ENCODE assay signal across 9 cellular contexts in genomic region chr10:83603708-83604107, GRCh38.
DNase-seq lines count a peak whose midpoint lies in the region; ATAC-seq and TF ChIP-seq lines count a peak whose summit lies in the region.
"Had no signal": no experiment of that assay in that cellular context is flagged by ENCODE, and none has a peak within 500 bp of the region (broad histone marks: within the 10 kb centered on the region; RNA-seq: fewer than 3 reads in every experiment).

No MANE protein-coding gene starts in this region.

- H2AFZ ChIP-seq in Karpas-422 (ENCODE audit: low read length) (no peak overlapping the region), PC-9 (no peak overlapping the region)

- H3K79me2 ChIP-seq in Karpas-422 (ENCODE audit: low read length) (no peaks in the 10 kb centered on the region), PC-9 (ENCODE audit: low read depth) (no peaks in the 10 kb centered on the region)

- CTCF ChIA-PET in PC-9 (lab: Charles Lee): no interaction called here

- ATAC-seq in GM19328 (IDR thresholded peaks at IDR 0.05; ENCODE audit: unreplicated experiment): peak; percentile 97
- ATAC-seq in HG02981 (IDR thresholded peaks at IDR 0.05; ENCODE audit: unreplicated experiment): peak; percentile 96
- peak; percentile 28 for ATAC-seq in T-helper 17 cell

- H3K4me1 ChIP-seq in Karpas-422 (ENCODE audit: low read length) (no peaks in the 10 kb centered on the region), PC-9 (replicated peaks; ENCODE audit: insufficient read depth) (0 out of 2 replicates have a peak, but pooled peaks cover 7% of the 10 kb centered on the region)

- no peak overlapping the region for H3K4me3 Mint-ChIP-seq in T-helper 17 cell

- POLR2A ChIA-PET in PC-9 (lab: Charles Lee; ENCODE audit: unreplicated experiment): no interaction called here

- H3K27ac ChIP-seq in Karpas-422 (ENCODE audit: low read length): no peak overlapping the region
- H3K27ac ChIP-seq in PC-9: no peak overlapping the region
- H3K27ac ChIP-seq: ovary had no signal

- H3K4me1 Mint-ChIP-seq in T-helper 17 cell: no peaks in the 10 kb centered on the region

- no peak overlapping the region for H3K9ac ChIP-seq in Karpas-422 (ENCODE audit: low read length)

- H3K4me2 ChIP-seq in Karpas-422 (ENCODE audit: low read depth, low read length, poor library complexity, severe bottlenecking) (no peak overlapping the region), PC-9 (no peak overlapping the region)

- no peaks in the 10 kb centered on the region for H3K9me2 ChIP-seq in Karpas-422 (replicated peaks; ENCODE audit: insufficient read depth, low read length)
- no peaks in the 10 kb centered on the region for H3K9me2 ChIP-seq in PC-9 (ENCODE audit: insufficient read depth)

- DNase-seq in GM10266 (ENCODE audit: extremely low spot score) (peak; percentile 44), T-helper 17 cell (no peak), Karpas-422 (no peak), kidney tubule cell (ENCODE audit: low spot score) (no peak), NCI-H1694 (lab: John Stamatoyannopoulos, UW) (no peak), PC-9 (no peak)
- DNase-seq: ovary had no signal

- H3K27me3 ChIP-seq in Karpas-422 (ENCODE audit: low read length) (no peaks in the 10 kb centered on the region), PC-9 (ENCODE audit: insufficient read depth, low read depth) (no peaks in the 10 kb centered on the region)
- H3K27me3 ChIP-seq: ovary had no signal

- H4K20me1 ChIP-seq in Karpas-422 (ENCODE audit: insufficient read depth, low read depth, low read length): no peaks in the 10 kb centered on the region
- no peaks in the 10 kb centered on the region for H4K20me1 ChIP-seq in PC-9 (ENCODE audit: insufficient read depth)

- H3K9me3 ChIP-seq in T-helper 17 cell (ENCODE audit: control insufficient read depth, low read length, poor library complexity, severe bottlenecking): no peaks in the 10 kb centered on the region
- no peaks in the 10 kb centered on the region for H3K9me3 ChIP-seq in Karpas-422 (ENCODE audit: low read length)
- no peaks in the 10 kb centered on the region for H3K9me3 ChIP-seq in PC-9 (ENCODE audit: insufficient read depth, low read depth)
- H3K9me3 ChIP-seq: ovary had no signal

- BruUV-seq in PC-9 (replicated peaks; lab: Mats Ljungman, UMichigan): no TSS peak

- intact Hi-C loops in PC-9 (cut with micrococcal nuclease; ENCODE audit: unreplicated experiment): no loop called here

- no peaks in the 10 kb centered on the region for H3K36me3 ChIP-seq in Karpas-422 (ENCODE audit: insufficient read depth, low read length)
- no peaks in the 10 kb centered on the region for H3K36me3 ChIP-seq in PC-9 (ENCODE audit: low read depth)
- H3K36me3 ChIP-seq: ovary had no signal

- H3K4me3 ChIP-seq in Karpas-422 (ENCODE audit: low read length): no peak overlapping the region
- H3K4me3 ChIP-seq in PC-9: no peak overlapping the region
- H3K4me3 ChIP-seq: ovary had no signal

- no peaks in the 10 kb centered on the region for H3F3A ChIP-seq in PC-9 (ENCODE audit: insufficient read depth, low read depth)

- TF ChIP-seq CTCF in GM10266 (IDR thresholded peaks at IDR 0.05; ENCODE audit: control insufficient read depth, insufficient read depth, low read depth, missing control alignments): no peak
- no peak for TF ChIP-seq CTCF in PC-9 (conservative IDR thresholded peaks at IDR 0.05)

- peak overlapping the region; percentile 0 for H3K27ac Mint-ChIP-seq in T-helper 17 cell

- H3K27me3 Mint-ChIP-seq in T-helper 17 cell: no peaks in the 10 kb centered on the region

- H3K36me3 Mint-ChIP-seq in T-helper 17 cell (ENCODE audit: low read depth): no peaks in the 10 kb centered on the region

Comparison
In these comparisons a context has a peak if more than half of its experiments do, and no peak if none do; other contexts are left out.
1. ATAC-seq: peak in every context shown above with its lines; median percentile 97 in GM19328; 96 in HG02981; 28 in T-helper 17 cell.